In genomic region chr7:92835140-92835850, GRCh38 we compare ENCODE assay signal across 7 cellular contexts. TPM values are rescaled to one million over a fixed set of nuclear protein-coding genes. Genes with fewer than 3 reads are reported as not detected.
A peak's percentile ranks its signal among the peaks of the same experiment; 100 is the strongest.
DNase-seq lines count a peak whose midpoint lies in the region; ATAC-seq and TF ChIP-seq lines count a peak whose summit lies in the region.

No MANE protein-coding gene starts in this region.

- H3K9me3 ChIP-seq in mesodermal cell (ENCODE audit: control insufficient read depth, low read length), result no peaks in the 10 kb centered on the region

- H3K4me1 Mint-ChIP-seq in activated CD8-positive, alpha-beta T cell treated with anti-CD3 and anti-CD28 coated beads, Interleukin-2, amount 10 ng/mL, durations not matched to agents 7 days and 5 days (ENCODE audit: low read depth), result peaks cover 22% of the 10 kb centered on the region
- H3K4me1 Mint-ChIP-seq in endothelial cell (ENCODE audit: unreplicated experiment), result peaks cover 33% of the 10 kb centered on the region
- peaks cover 44% of the 10 kb centered on the region for H3K4me1 Mint-ChIP-seq in stimulated activated effector memory CD8-positive, alpha-beta T cell treated with anti-CD3 and anti-CD28 coated beads, Interleukin-12 subunit alpha, Interleukin-12 subunit beta, amount 100 ng/mL, for 72 hours

- H3K36me3 ChIP-seq in mesodermal cell (ENCODE audit: control insufficient read depth, insufficient read depth, low read length), result peaks cover 17% of the 10 kb centered on the region

- H3K27ac ChIP-seq in mesodermal cell (ENCODE audit: low read depth, low read length, severe bottlenecking), result peak overlapping the region; percentile 96

- H3K27me3 Mint-ChIP-seq in activated CD8-positive, alpha-beta T cell treated with anti-CD3 and anti-CD28 coated beads, Interleukin-2, amount 10 ng/mL, durations not matched to agents 7 days and 5 days (ENCODE audit: low read depth), result peaks cover 17% of the 10 kb centered on the region
- peaks cover 19% of the 10 kb centered on the region for H3K27me3 Mint-ChIP-seq in endothelial cell (ENCODE audit: unreplicated experiment)

- peak; percentile 25 for ATAC-seq in activated CD8-positive, alpha-beta T cell treated with anti-CD3 and anti-CD28 coated beads, Interleukin-2, amount 10 ng/mL, durations not matched to agents 7 days and 5 days
- ATAC-seq in stimulated activated effector memory CD8-positive, alpha-beta T cell treated with anti-CD3 and anti-CD28 coated beads, Interleukin-12 subunit alpha, Interleukin-12 subunit beta, amount 100 ng/mL, for 72 hours, result no peak
- ATAC-seq in GM21737 (IDR thresholded peaks at IDR 0.05; ENCODE audit: unreplicated experiment), result no peak

- H3K4me3 Mint-ChIP-seq in activated CD8-positive, alpha-beta T cell treated with anti-CD3 and anti-CD28 coated beads, Interleukin-2, amount 10 ng/mL, durations not matched to agents 7 days and 5 days, result peak overlapping the region; percentile 88
- H3K4me3 Mint-ChIP-seq in endothelial cell (ENCODE audit: unreplicated experiment), result peak overlapping the region; percentile 99
- H3K4me3 Mint-ChIP-seq in stimulated activated effector memory CD8-positive, alpha-beta T cell treated with anti-CD3 and anti-CD28 coated beads, Interleukin-12 subunit alpha, Interleukin-12 subunit beta, amount 100 ng/mL, for 72 hours, result peak overlapping the region; percentile 84

- H3K27ac Mint-ChIP-seq in activated CD8-positive, alpha-beta T cell treated with anti-CD3 and anti-CD28 coated beads, Interleukin-2, amount 10 ng/mL, durations not matched to agents 7 days and 5 days, result peak overlapping the region; percentile 86
- H3K27ac Mint-ChIP-seq in endothelial cell (ENCODE audit: unreplicated experiment), result peak overlapping the region; percentile 96
- H3K27ac Mint-ChIP-seq in stimulated activated effector memory CD8-positive, alpha-beta T cell treated with anti-CD3 and anti-CD28 coated beads, Interleukin-12 subunit alpha, Interleukin-12 subunit beta, amount 100 ng/mL, for 72 hours, result peak overlapping the region; percentile 99

- 0 to 1% methylated on average over 17 to 19 of the region's 52 CpGs for WGBS in mesodermal cell (ENCODE audit: insufficient coverage in 2 of 2), 2 experiments

- POLR2A ChIA-PET in activated CD8-positive, alpha-beta T cell treated with anti-CD3 and anti-CD28 coated beads, Interleukin-2, amount 10 ng/mL, durations not matched to agents 7 days and 5 days (lab: Charles Lee), result interaction anchor here (0.7 to 1.5 kb wide), 9 partner anchors 22 to 282 kb away, joined by 3 to 5 read pairs (median 3); partner anchors contain the start of genes FAM133B and SAMD9

- H3K4me1 ChIP-seq in mesodermal cell (ENCODE audit: control insufficient read depth, insufficient read depth, low read length, poor library complexity, severe bottlenecking), result peaks cover 13% of the 10 kb centered on the region

- no peaks in the 10 kb centered on the region for H3K9me3 Mint-ChIP-seq in activated CD8-positive, alpha-beta T cell treated with anti-CD3 and anti-CD28 coated beads, Interleukin-2, amount 10 ng/mL, durations not matched to agents 7 days and 5 days (ENCODE audit: insufficient read depth)
- H3K9me3 Mint-ChIP-seq in endothelial cell (ENCODE audit: unreplicated experiment), result no peaks in the 10 kb centered on the region
- H3K9me3 Mint-ChIP-seq in stimulated activated effector memory CD8-positive, alpha-beta T cell treated with anti-CD3 and anti-CD28 coated beads, Interleukin-12 subunit alpha, Interleukin-12 subunit beta, amount 100 ng/mL, for 72 hours, result no peaks in the 10 kb centered on the region

- CTCF ChIA-PET in activated CD8-positive, alpha-beta T cell treated with anti-CD3 and anti-CD28 coated beads, Interleukin-2, amount 10 ng/mL, durations not matched to agents 7 days and 5 days (lab: Charles Lee), result interaction anchor here (8.8 kb wide), 1 partner anchor 213 kb away, joined by 131 read pairs; no protein-coding TSS in a partner anchor

- TF ChIP-seq CTCF in endothelial cell (IDR thresholded peaks at IDR 0.05; ENCODE audit: unreplicated experiment), result no peak

- H3K36me3 Mint-ChIP-seq in activated CD8-positive, alpha-beta T cell treated with anti-CD3 and anti-CD28 coated beads, Interleukin-2, amount 10 ng/mL, durations not matched to agents 7 days and 5 days (ENCODE audit: low read depth), result peaks cover 36% of the 10 kb centered on the region
- H3K36me3 Mint-ChIP-seq in endothelial cell (ENCODE audit: low read depth, unreplicated experiment), result peaks cover 15% of the 10 kb centered on the region
- peaks cover 58% of the 10 kb centered on the region for H3K36me3 Mint-ChIP-seq in stimulated activated effector memory CD8-positive, alpha-beta T cell treated with anti-CD3 and anti-CD28 coated beads, Interleukin-12 subunit alpha, Interleukin-12 subunit beta, amount 100 ng/mL, for 72 hours

- DNase-seq in GM19238 (ENCODE audit: insufficient read length, low spot score) (peak; percentile 28), NCI-H524 treated with DMSO at 0.1 percent for 48 hours (lab: John Stamatoyannopoulos, UW) (peak; percentile 10), endothelial cell (ENCODE audit: low spot score) (peak; percentile 63)
- DNase-seq in activated CD8-positive, alpha-beta T cell treated with anti-CD3 and anti-CD28 coated beads, Interleukin-2, amount 10 ng/mL, durations not matched to agents 7 days and 5 days, result peak; percentile 64
- DNase-seq in stimulated activated effector memory CD8-positive, alpha-beta T cell treated with anti-CD3 and anti-CD28 coated beads, Interleukin-12 subunit alpha, Interleukin-12 subunit beta, amount 100 ng/mL, for 72 hours (ENCODE audit: low spot score in 2 of 2), result peak; percentile 43 to 83

- H3K4me3 ChIP-seq in mesodermal cell (ENCODE audit: extremely low read depth, insufficient read depth, low read length, poor library complexity, severe bottlenecking), result peak overlapping the region; percentile 76

RNA-seq across cellular contexts. Expression of gene CDK6, which starts 1.1 kb away (rescaled TPM):
- total RNA-seq in activated CD8-positive, alpha-beta T cell treated with anti-CD3 and anti-CD28 coated beads, Interleukin-2, amount 10 ng/mL, durations not matched to agents 7 days and 5 days, result 100 to 1,000 TPM; 159 to 160 TPM
- total RNA-seq in endothelial cell (ENCODE audit: unreplicated experiment), result 32.6 TPM
- 50.2 TPM for polyA plus RNA-seq in mesodermal cell (2013, experiment 1 of 2)
- 38.6 TPM for polyA plus RNA-seq in mesodermal cell (2013, experiment 2 of 2)

Comparison
In these comparisons a context has a peak if more than half of its experiments do, and no peak if none do; other contexts are left out.
1. DNase-seq: peak in every context shown above with its lines; median percentile 64 in activated CD8-positive, alpha-beta T cell treated with anti-CD3 and anti-CD28 coated beads, Interleukin-2, amount 10 ng/mL, durations not matched to agents 7 days and 5 days; 63 in endothelial cell; 63 in stimulated activated effector memory CD8-positive, alpha-beta T cell treated with anti-CD3 and anti-CD28 coated beads, Interleukin-12 subunit alpha, Interleukin-12 subunit beta, amount 100 ng/mL, for 72 hours; 28 in GM19238; 10 in NCI-H524 treated with DMSO at 0.1 percent for 48 hours.